ENCODE assay signal across 17 cellular contexts in genomic region chr5:40669606-40670005, GRCh38. TPM values are rescaled to one million over a fixed set of nuclear protein-coding genes. Genes with fewer than 3 reads are reported as not detected.
A peak's percentile ranks its signal among the peaks of the same experiment; 100 is the strongest.
DNase-seq lines count a peak whose midpoint lies in the region; TF ChIP-seq lines count a peak whose summit lies in the region.
"Had no signal": no experiment of that assay in that cellular context is flagged by ENCODE, and none has a peak within 500 bp of the region (broad histone marks: within the 10 kb centered on the region; RNA-seq: fewer than 3 reads in every experiment).

No MANE protein-coding gene starts in this region.

- H3K27me3 ChIP-seq in effector memory CD4-positive, alpha-beta T cell (replicated peaks; ENCODE audit: control insufficient read depth, insufficient read depth, low read length, poor library complexity, severe bottlenecking), result no peaks in the 10 kb centered on the region
- no peaks in the 10 kb centered on the region for H3K27me3 ChIP-seq in breast epithelium
- H3K27me3 ChIP-seq: SJSA1 had no signal

- no peak overlapping the region for H3K4me3 ChIP-seq in effector memory CD4-positive, alpha-beta T cell (ENCODE audit: insufficient read depth, low read depth, low read length, poor library complexity, severe bottlenecking)
- no peak overlapping the region for H3K4me3 ChIP-seq in breast epithelium
- H3K4me3 ChIP-seq: GM23338, SJSA1, skin epidermis had no signal

- peaks cover 27% of the 10 kb centered on the region for H3K4me1 ChIP-seq in effector memory CD4-positive, alpha-beta T cell (ENCODE audit: control insufficient read depth, insufficient read depth, low read length, poor library complexity, severe bottlenecking)
- no peaks in the 10 kb centered on the region for H3K4me1 ChIP-seq in breast epithelium

- TF ChIP-seq CTCF in C4-2B (conservative IDR thresholded peaks at IDR 0.05) (0 out of 2 replicates have a peak, but pooled peaks have one; percentile 12), breast epithelium (IDR thresholded peaks at IDR 0.05) (no peak)

- no peaks in the 10 kb centered on the region for H3K9me3 ChIP-seq in effector memory CD4-positive, alpha-beta T cell (ENCODE audit: control insufficient read depth, low read length)
- no peaks in the 10 kb centered on the region for H3K9me3 ChIP-seq in breast epithelium
- H3K9me3 ChIP-seq: SJSA1 had no signal

- H3K36me3 ChIP-seq in effector memory CD4-positive, alpha-beta T cell (ENCODE audit: control insufficient read depth, insufficient read depth, low read length), result no peaks in the 10 kb centered on the region
- H3K36me3 ChIP-seq in breast epithelium, result no peaks in the 10 kb centered on the region
- H3K36me3 ChIP-seq: SJSA1 had no signal

- no peak for TF ChIP-seq POLR2A in breast epithelium (IDR thresholded peaks at IDR 0.05)

- intact Hi-C loops in breast epithelium (cut with DNase I; ENCODE audit: low total_unique reads), result no loop called here

- H3K27ac ChIP-seq in C4-2B (no peak overlapping the region), breast epithelium (no peak overlapping the region)
- peak overlapping the region; percentile 44 for H3K27ac ChIP-seq in effector memory CD4-positive, alpha-beta T cell (ENCODE audit: insufficient read depth, low read length, poor library complexity, severe bottlenecking)
- H3K27ac ChIP-seq: SJSA1, skin epidermis had no signal

- peak; percentile 62 for DNase-seq in DMS53 (lab: John Stamatoyannopoulos, UW)
- DNase-seq in NCI-H82 treated with DMSO at 0.1 percent for 48 hours (lab: John Stamatoyannopoulos, UW; ENCODE audit: unreplicated experiment), result peak; percentile 9
- no peak for DNase-seq in effector memory CD4-positive, alpha-beta T cell
- no peak for DNase-seq in effector CD4-positive, alpha-beta T cell
- DNase-seq in breast epithelium (ENCODE audit: low spot score in 2 of 2), result no peak
- DNase-seq in NCI-H187 treated with DMSO at 0.1 percent for 48 hours (lab: John Stamatoyannopoulos, UW), result no peak
- no peak for DNase-seq in NCI-H1048 (lab: John Stamatoyannopoulos, UW)
- DNase-seq: activated CD4-positive, alpha-beta T cell treated with anti-CD3 and anti-CD28 coated beads, Interleukin-2, amount 50 U/mL, for 1 hour; activated naive CD4-positive, alpha-beta T cell treated with anti-CD3 and anti-CD28 coated beads for 36 hours; activated T-cell treated with anti-CD3 and anti-CD28 coated beads, Interleukin-2, amount 50 U/mL, for 24 hours; NCI-H2029; posterior cingulate gyrus; stimulated activated CD4-positive, alpha-beta T cell treated with anti-CD3 and anti-CD28 coated beads, Interleukin-2, amount 100 ng/mL, for 48 hours had no signal

RNA-seq across cellular contexts. Expression of gene PTGER4, which starts 10.1 kb away (rescaled TPM):
- 10 to 100 TPM; 20.5 to 31.5 (median 27.5) TPM for total RNA-seq in breast epithelium

Comparison
In these comparisons a context has a peak if more than half of its experiments do, and no peak if none do; other contexts are left out.
1. DNase-seq: peak in DMS53 (single experiment) and NCI-H82 treated with DMSO at 0.1 percent for 48 hours (single experiment); none in effector memory CD4-positive, alpha-beta T cell (0 of 3), effector CD4-positive, alpha-beta T cell (single experiment), breast epithelium (0 of 2), NCI-H187 treated with DMSO at 0.1 percent for 48 hours (single experiment) and NCI-H1048 (single experiment).